Comparison of ENCODE assay signal across 8 cellular contexts in genomic region chr5:41695920-41696582, GRCh38.
DNase-seq lines count a peak whose midpoint lies in the region; ATAC-seq and TF ChIP-seq lines count a peak whose summit lies in the region.

No MANE protein-coding gene starts in this region.

- RAD21 ChIA-PET in HCT116 (lab: Charles Lee; ENCODE audit: low non-redundant PET in 1 of 2, low total read pairs in 2 of 2, uncharacterized antibody in 2 of 2, unreplicated experiment in 2 of 2): no interaction called here

- CTCF ChIA-PET in HCT116 (lab: Charles Lee) (interaction anchor here (1.4 kb wide), 1 partner anchor 148 kb away, joined by 6 read pairs; no protein-coding TSS in a partner anchor), RWPE1 (lab: Yijun Ruan, JAX) (no interaction called here)

- TF ChIP-seq POLR2A in HCT116 (IDR thresholded peaks at IDR 0.05; ENCODE audit: borderline replicate concordance, extremely low read depth, insufficient read depth, insufficient read length): no peak
- TF ChIP-seq POLR2A in vagina (IDR thresholded peaks at IDR 0.05): no peak

- H3K27me3 ChIP-seq in HCT116 (ENCODE audit: insufficient read depth, low read length) (no peaks in the 10 kb centered on the region), vagina (no peaks in the 10 kb centered on the region)

- H3K4me1 ChIP-seq in HCT116 (ENCODE audit: control insufficient read depth in 1 of 2, insufficient read depth in 2 of 2, low read length in 2 of 2) (no peaks in the 10 kb centered on the region), vagina (no peaks in the 10 kb centered on the region)

- peak; percentile 72 for ATAC-seq in HCT116

- no peak for TF ChIP-seq RAD21 in HCT116 (IDR thresholded peaks at IDR 0.05; ENCODE audit: low read depth)

- H3K27ac ChIP-seq in HCT116 (ENCODE audit: low read depth, low read length) (no peak overlapping the region), RWPE1 (no peak overlapping the region), vagina (no peak overlapping the region)

- no peaks in the 10 kb centered on the region for H3K9me3 ChIP-seq in HCT116 (ENCODE audit: control insufficient read depth in 1 of 2, insufficient read depth in 1 of 2, low read depth in 1 of 2, low read length in 2 of 2)
- H3K9me3 ChIP-seq in vagina: no peaks in the 10 kb centered on the region

- TF ChIP-seq CTCF in HCT116 (IDR thresholded peaks at IDR 0.05 in 2 of 3, conservative IDR thresholded peaks at IDR 0.05 in 1 of 3; ENCODE audit: borderline replicate concordance in 1 of 3, insufficient read depth in 1 of 3, low read depth in 2 of 3, low read length in 2 of 3) (peak in 2 of 3 experiments; percentile 33 to 54; a peak in 3 of 6 replicates), RWPE1 (conservative IDR thresholded peaks at IDR 0.05; ENCODE audit: low read depth) (peak; percentile 28; the same call in 1 of the 2 replicates), vagina (IDR thresholded peaks at IDR 0.05) (no peak)

- H3K79me2 ChIP-seq in HCT116 (ENCODE audit: insufficient read depth, low read length): no peaks in the 10 kb centered on the region

- POLR2A ChIA-PET in HCT116 (lab: Charles Lee) (no interaction called here), RWPE1 (lab: Yijun Ruan, JAX; ENCODE audit: low non-redundant PET) (no interaction called here)

- H3K4me3 ChIP-seq in HCT116 (replicated peaks in 1 of 2; ENCODE audit: low read depth in 1 of 2, low read length in 2 of 2) (no peak overlapping the region), vagina (no peak overlapping the region)

- no peaks in the 10 kb centered on the region for H3K9me2 ChIP-seq in HCT116 (ENCODE audit: insufficient read depth)

- no peak overlapping the region for H3K4me2 ChIP-seq in HCT116 (ENCODE audit: low read length)

- intact Hi-C loops in HCT116 (cut with micrococcal nuclease) (no loop called here), vagina (cut with DNase I) (no loop called here)

- no peaks in the 10 kb centered on the region for H4K20me1 ChIP-seq in HCT116 (ENCODE audit: insufficient read depth)

- H3K36me3 ChIP-seq in HCT116 (ENCODE audit: control insufficient read depth in 1 of 2, insufficient read depth in 2 of 2, low read length in 2 of 2) (no peaks in the 10 kb centered on the region), vagina (no peaks in the 10 kb centered on the region)

- BruUV-seq in HCT116 (replicated peaks; lab: Mats Ljungman, UMichigan): no TSS peak

- DNase-seq in DMS 273 (lab: John Stamatoyannopoulos, UW; ENCODE audit: unreplicated experiment): peak; percentile 26
- no peak for DNase-seq in DMS 273 treated with DMSO at 0.1 percent for 48 hours (lab: John Stamatoyannopoulos, UW)
- DNase-seq in HCT116 (ENCODE audit: low read depth, low spot score): no peak
- DNase-seq in RWPE1 (ENCODE audit: low spot score): no peak
- peak; percentile 7 for DNase-seq in myocyte (ENCODE audit: low read depth)
- DNase-seq in vagina (ENCODE audit: extremely low spot score in 2 of 2): no peak
- DNase-seq in NCI-H2029 (lab: John Stamatoyannopoulos, UW): no peak
- DNase-seq in NCI-H510A treated with DMSO at 0.1 percent for 48 hours (lab: John Stamatoyannopoulos, UW): no peak

- no peak overlapping the region for H3K9ac ChIP-seq in HCT116 (ENCODE audit: low read length)

- H2AFZ ChIP-seq in HCT116 (ENCODE audit: low read depth, low read length, poor library complexity, severe bottlenecking): no peak overlapping the region

TF ChIP-seq in HCT116, 20 proteins besides CTCF, POLR2A, EP300 and RAD21:
- TF ChIP-seq YY1 (IDR thresholded peaks at IDR 0.05; ENCODE audit: extremely low read depth, insufficient replicate concordance, low read depth, low read length): no peak
- no peak for TF ChIP-seq POLR2AphosphoS5 (IDR thresholded peaks at IDR 0.05; ENCODE audit: low read depth, low read length)
- no peak for TF ChIP-seq SRF (IDR thresholded peaks at IDR 0.05; ENCODE audit: low read depth)
- no peak for TF ChIP-seq ZNF274 (IDR thresholded peaks at IDR 0.05; ENCODE audit: low read depth, low read length)
- TF ChIP-seq MAX (IDR thresholded peaks at IDR 0.05): no peak
- TF ChIP-seq ZBTB33 (IDR thresholded peaks at IDR 0.05; ENCODE audit: extremely low read depth, insufficient replicate concordance, low read length): no peak
- no peak for TF ChIP-seq FOSL1 (IDR thresholded peaks at IDR 0.05; ENCODE audit: low read depth)
- no peak for TF ChIP-seq SIN3A (IDR thresholded peaks at IDR 0.05; ENCODE audit: low read depth)
- TF ChIP-seq EGR1 (IDR thresholded peaks at IDR 0.05; ENCODE audit: low read depth): no peak
- TF ChIP-seq CEBPB (IDR thresholded peaks at IDR 0.05; ENCODE audit: low read depth): no peak
- TF ChIP-seq EZH2phosphoT487 (IDR thresholded peaks at IDR 0.05; ENCODE audit: borderline replicate concordance): no peak
- TF ChIP-seq EZH2 (IDR thresholded peaks at IDR 0.05): no peak
- no peak for TF ChIP-seq JUND (IDR thresholded peaks at IDR 0.05)
- no peak for TF ChIP-seq ATF3 (IDR thresholded peaks at IDR 0.05)

Comparison
In these comparisons a context has a peak if more than half of its experiments do, and no peak if none do; other contexts are left out.
1. DNase-seq: peak in DMS 273 (single experiment) and myocyte (single experiment); none in DMS 273 treated with DMSO at 0.1 percent for 48 hours (single experiment), HCT116 (single experiment), RWPE1 (single experiment), vagina (0 of 2), NCI-H2029 (single experiment) and NCI-H510A treated with DMSO at 0.1 percent for 48 hours (single experiment).
2. CTCF ChIP-seq: peak in HCT116 (2 of 3) and RWPE1 (single experiment); none in vagina (0 of 3).